9 cellular contexts compared by ENCODE assay signal in genomic region chr16:69727916-69728270, GRCh38. TPM values are rescaled to one million over a fixed set of nuclear protein-coding genes. Genes with fewer than 3 reads are reported as not detected.
DNase-seq lines count a peak whose midpoint lies in the region; ATAC-seq and TF ChIP-seq lines count a peak whose summit lies in the region.
"Had no signal": no experiment of that assay in that cellular context is flagged by ENCODE, and none has a peak within 500 bp of the region (broad histone marks: within the 10 kb centered on the region; RNA-seq: fewer than 3 reads in every experiment).

No MANE protein-coding gene starts in this region.

- H3K36me3 Mint-ChIP-seq in activated T-helper 2 cell treated with anti-CD3 and anti-CD28 coated beads, Interferon-gamma antibody, Interleukin-2, Interleukin-4, amounts not matched to agents 10 μg/mL and 5 μg/mL and 100 μg/mL, durations not matched to agents 14 hours and 24 hours and 36 hours (ENCODE audit: low read depth), result no peaks in the 10 kb centered on the region
- H3K36me3 Mint-ChIP-seq in mesothelial cell of epicardium, result peaks cover 2% of the 10 kb centered on the region

- TF ChIP-seq CTCF in mesothelial cell of epicardium (IDR thresholded peaks at IDR 0.05; ENCODE audit: unreplicated experiment), result no peak

- ATAC-seq in GM21529 (IDR thresholded peaks at IDR 0.05; ENCODE audit: unreplicated experiment) (no peak), GM18519 (IDR thresholded peaks at IDR 0.05; ENCODE audit: low FRiP score, unreplicated experiment) (no peak), GM21717 (IDR thresholded peaks at IDR 0.05; ENCODE audit: unreplicated experiment) (no peak)

- H3K9me2 ChIP-seq in GM23248 (ENCODE audit: insufficient read depth), result no peaks in the 10 kb centered on the region

- H3K9me3 ChIP-seq in GM23248 (ENCODE audit: low read depth), result no peaks in the 10 kb centered on the region
- H3K9me3 ChIP-seq: Peyer's patch had no signal

- no peak overlapping the region for H3K9ac ChIP-seq in GM23248

- H3K79me2 ChIP-seq in GM23248 (ENCODE audit: insufficient read depth), result peaks cover 40% of the 10 kb centered on the region

- H3K27ac Mint-ChIP-seq in activated T-helper 2 cell treated with anti-CD3 and anti-CD28 coated beads, Interferon-gamma antibody, Interleukin-2, Interleukin-4, amounts not matched to agents 10 μg/mL and 5 μg/mL and 100 μg/mL, durations not matched to agents 14 hours and 24 hours and 36 hours, result no peak overlapping the region
- H3K27ac Mint-ChIP-seq in mesothelial cell of epicardium, result peak overlapping the region; percentile 97

- peak overlapping the region; percentile 92; the same call in 1 of the 2 replicates for H3K27ac ChIP-seq in GM23248

- no peaks in the 10 kb centered on the region for H3K9me3 Mint-ChIP-seq in activated T-helper 2 cell treated with anti-CD3 and anti-CD28 coated beads, Interferon-gamma antibody, Interleukin-2, Interleukin-4, amounts not matched to agents 10 μg/mL and 5 μg/mL and 100 μg/mL, durations not matched to agents 14 hours and 24 hours and 36 hours
- no peaks in the 10 kb centered on the region for H3K9me3 Mint-ChIP-seq in mesothelial cell of epicardium

- peaks cover 24% of the 10 kb centered on the region for H3K4me1 ChIP-seq in GM23248 (ENCODE audit: insufficient read depth)

- peak overlapping the region; percentile 93; the same call in 1 of the 2 replicates for H3K4me3 ChIP-seq in GM23248

- intact Hi-C loops in activated T-helper 2 cell treated with anti-CD3 and anti-CD28 coated beads, Interferon-gamma antibody, Interleukin-2, Interleukin-4, amounts not matched to agents 10 μg/mL and 5 μg/mL and 100 μg/mL, durations not matched to agents 14 hours and 24 hours and 36 hours (cut with micrococcal nuclease), result no loop called here

- no peaks in the 10 kb centered on the region for H3K27me3 Mint-ChIP-seq in activated T-helper 2 cell treated with anti-CD3 and anti-CD28 coated beads, Interferon-gamma antibody, Interleukin-2, Interleukin-4, amounts not matched to agents 10 μg/mL and 5 μg/mL and 100 μg/mL, durations not matched to agents 14 hours and 24 hours and 36 hours (ENCODE audit: low read depth)
- no peaks in the 10 kb centered on the region for H3K27me3 Mint-ChIP-seq in mesothelial cell of epicardium (ENCODE audit: low read depth)

- no peaks in the 10 kb centered on the region for H3K27me3 ChIP-seq in GM23248 (replicated peaks; ENCODE audit: insufficient read depth)
- H3K27me3 ChIP-seq: Peyer's patch had no signal

- H3K4me1 Mint-ChIP-seq in activated T-helper 2 cell treated with anti-CD3 and anti-CD28 coated beads, Interferon-gamma antibody, Interleukin-2, Interleukin-4, amounts not matched to agents 10 μg/mL and 5 μg/mL and 100 μg/mL, durations not matched to agents 14 hours and 24 hours and 36 hours (ENCODE audit: low read depth), result peaks cover 29% of the 10 kb centered on the region
- peaks cover 32% of the 10 kb centered on the region for H3K4me1 Mint-ChIP-seq in mesothelial cell of epicardium

- peak overlapping the region; percentile 94 for H3K4me2 ChIP-seq in GM23248 (ENCODE audit: unreplicated experiment)

- 92 to 94% methylated on average over 5 of the region's 5 CpGs for WGBS in GM23248 (ENCODE audit: low coverage in 1 of 2, low lambda C conversion rate in 2 of 2, missing lambda C conversion rate in 2 of 2), 2 experiments

- H3K4me3 Mint-ChIP-seq in activated T-helper 2 cell treated with anti-CD3 and anti-CD28 coated beads, Interferon-gamma antibody, Interleukin-2, Interleukin-4, amounts not matched to agents 10 μg/mL and 5 μg/mL and 100 μg/mL, durations not matched to agents 14 hours and 24 hours and 36 hours (ENCODE audit: low read depth), result peak overlapping the region; percentile 91
- peak overlapping the region; percentile 78 for H3K4me3 Mint-ChIP-seq in mesothelial cell of epicardium

- no peaks in the 10 kb centered on the region for H4K20me1 ChIP-seq in GM23248 (ENCODE audit: insufficient read depth)

- no peak overlapping the region for H2AFZ ChIP-seq in GM23248

- DNase-seq in Ammon's horn (ENCODE audit: low spot score) (peak; percentile 78), GM23248 (no peak), mesothelial cell of epicardium (ENCODE audit: low spot score in 2 of 2, unreplicated experiment in 2 of 2) (no peak), hepatic stellate cell (ENCODE audit: low spot score) (no peak)
- DNase-seq in activated T-helper 2 cell treated with anti-CD3 and anti-CD28 coated beads, Interferon-gamma antibody, Interleukin-2, Interleukin-4, amounts not matched to agents 10 μg/mL and 5 μg/mL and 100 μg/mL, durations not matched to agents 14 hours and 24 hours and 36 hours (ENCODE audit: low spot score), result no peak

- H3K36me3 ChIP-seq in GM23248 (ENCODE audit: low read depth), result no peaks in the 10 kb centered on the region
- H3K36me3 ChIP-seq: Peyer's patch had no signal

- in situ Hi-C loops in GM23248 (cut with MboI), result loop anchor here (10.0 kb wide), 1 partner anchor 57 kb away; no protein-coding TSS in a partner anchor

- H3F3A ChIP-seq in GM23248 (ENCODE audit: insufficient read depth), result peaks cover 18% of the 10 kb centered on the region; the same call in 1 of the 2 replicates

RNA-seq across cellular contexts. Expression of gene NQO1, which starts 1.5 kb away (rescaled TPM):
- total RNA-seq in GM23248 (2014; rRNA removed; shearing (Covaris generic)), result 332 and 431 TPM in 2 replicates
- 501 and 507 TPM in 2 replicates for polyA plus RNA-seq in GM23248 (2016; fragmentation: Nextera tagmentation; extraction: Ambion mirVana)
- 9.0 and 9.2 TPM in 2 replicates for total RNA-seq in activated T-helper 2 cell treated with anti-CD3 and anti-CD28 coated beads, Interferon-gamma antibody, Interleukin-2, Interleukin-4, amounts not matched to agents 10 μg/mL and 5 μg/mL and 100 μg/mL, durations not matched to agents 14 hours and 24 hours and 36 hours
- 30.9 to 33.3 TPM (median 31.8 TPM) in 3 replicates for total RNA-seq in mesothelial cell of epicardium

RNA-seq across cellular contexts. Expression of gene NOB1, which starts 26.8 kb away (rescaled TPM):
- 20.4 and 24.8 TPM in 2 replicates for total RNA-seq in GM23248 (2014; rRNA removed; shearing (Covaris generic))
- polyA plus RNA-seq in GM23248 (2016; fragmentation: Nextera tagmentation; extraction: Ambion mirVana), result 44.5 and 46.2 TPM in 2 replicates
- total RNA-seq in activated T-helper 2 cell treated with anti-CD3 and anti-CD28 coated beads, Interferon-gamma antibody, Interleukin-2, Interleukin-4, amounts not matched to agents 10 μg/mL and 5 μg/mL and 100 μg/mL, durations not matched to agents 14 hours and 24 hours and 36 hours, result 106 and 109 TPM in 2 replicates
- total RNA-seq in mesothelial cell of epicardium, result 52.9 to 59.4 TPM (median 56.1 TPM) in 3 replicates

RNA-seq across cellular contexts. Expression of gene WWP2, which starts 34.2 kb away (rescaled TPM):
- 15.8 and 19.0 TPM in 2 replicates for total RNA-seq in GM23248 (2014; rRNA removed; shearing (Covaris generic))
- 18.4 and 18.5 TPM in 2 replicates for polyA plus RNA-seq in GM23248 (2016; fragmentation: Nextera tagmentation; extraction: Ambion mirVana)
- 59.0 and 61.7 TPM in 2 replicates for total RNA-seq in activated T-helper 2 cell treated with anti-CD3 and anti-CD28 coated beads, Interferon-gamma antibody, Interleukin-2, Interleukin-4, amounts not matched to agents 10 μg/mL and 5 μg/mL and 100 μg/mL, durations not matched to agents 14 hours and 24 hours and 36 hours
- 32.4 to 39.6 TPM (median 33.8 TPM) in 3 replicates for total RNA-seq in mesothelial cell of epicardium
